Comparison of ENCODE assay signal across 8 cellular contexts in the genomic region with DNA sequence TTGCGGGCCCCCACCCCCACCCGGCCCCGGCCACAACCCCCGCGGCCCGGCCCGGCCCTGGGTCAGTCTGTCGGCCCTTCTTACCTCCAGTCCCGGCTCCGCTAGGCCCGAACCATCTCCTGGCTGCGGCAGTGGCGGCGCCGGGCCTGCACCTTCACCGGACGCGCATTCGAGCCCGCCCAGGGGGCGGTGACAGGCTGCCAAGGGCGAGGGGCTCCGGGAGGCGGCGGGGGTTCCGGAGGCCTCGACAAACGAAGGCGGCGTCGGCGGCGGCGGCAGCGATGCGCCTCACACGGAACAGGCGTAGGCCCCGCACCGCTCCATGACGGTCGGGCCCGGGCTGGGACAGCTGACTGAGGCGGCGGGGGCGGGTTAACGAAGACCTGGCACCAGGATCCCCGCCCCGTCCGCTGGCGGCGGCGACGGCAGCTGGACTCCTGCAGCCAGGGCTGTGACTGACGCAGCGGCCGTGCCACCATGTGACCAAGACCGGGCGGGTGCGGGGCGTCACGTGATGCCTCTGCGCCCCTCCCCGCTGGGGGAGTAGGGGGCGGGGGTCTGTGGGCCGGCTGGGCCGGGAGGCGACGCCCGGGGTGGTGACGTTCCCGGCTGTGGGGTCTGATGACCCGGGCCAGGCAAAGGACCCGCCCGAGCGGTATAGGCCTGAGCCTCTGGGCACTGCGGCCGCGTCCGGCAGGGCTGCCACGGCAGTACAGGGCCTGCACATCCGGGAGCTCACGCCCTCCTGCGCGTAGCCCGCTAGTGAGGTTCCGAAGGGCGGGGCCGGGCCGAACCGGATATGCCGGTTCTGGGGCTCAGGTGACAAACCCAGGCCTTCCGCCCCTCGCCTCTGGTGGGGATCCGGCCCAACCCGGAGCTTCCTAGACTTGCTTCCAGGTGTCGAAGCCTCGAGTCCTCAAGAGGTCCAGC. TPM values are rescaled to one million over a fixed set of nuclear protein-coding genes. Genes with fewer than 3 reads are reported as not detected.
A peak's percentile ranks its signal among the peaks of the same experiment; 100 is the strongest.
DNase-seq lines count a peak whose midpoint lies in the region; ATAC-seq, FAIRE-seq and TF ChIP-seq lines count a peak whose summit lies in the region.

A gene with protein sequence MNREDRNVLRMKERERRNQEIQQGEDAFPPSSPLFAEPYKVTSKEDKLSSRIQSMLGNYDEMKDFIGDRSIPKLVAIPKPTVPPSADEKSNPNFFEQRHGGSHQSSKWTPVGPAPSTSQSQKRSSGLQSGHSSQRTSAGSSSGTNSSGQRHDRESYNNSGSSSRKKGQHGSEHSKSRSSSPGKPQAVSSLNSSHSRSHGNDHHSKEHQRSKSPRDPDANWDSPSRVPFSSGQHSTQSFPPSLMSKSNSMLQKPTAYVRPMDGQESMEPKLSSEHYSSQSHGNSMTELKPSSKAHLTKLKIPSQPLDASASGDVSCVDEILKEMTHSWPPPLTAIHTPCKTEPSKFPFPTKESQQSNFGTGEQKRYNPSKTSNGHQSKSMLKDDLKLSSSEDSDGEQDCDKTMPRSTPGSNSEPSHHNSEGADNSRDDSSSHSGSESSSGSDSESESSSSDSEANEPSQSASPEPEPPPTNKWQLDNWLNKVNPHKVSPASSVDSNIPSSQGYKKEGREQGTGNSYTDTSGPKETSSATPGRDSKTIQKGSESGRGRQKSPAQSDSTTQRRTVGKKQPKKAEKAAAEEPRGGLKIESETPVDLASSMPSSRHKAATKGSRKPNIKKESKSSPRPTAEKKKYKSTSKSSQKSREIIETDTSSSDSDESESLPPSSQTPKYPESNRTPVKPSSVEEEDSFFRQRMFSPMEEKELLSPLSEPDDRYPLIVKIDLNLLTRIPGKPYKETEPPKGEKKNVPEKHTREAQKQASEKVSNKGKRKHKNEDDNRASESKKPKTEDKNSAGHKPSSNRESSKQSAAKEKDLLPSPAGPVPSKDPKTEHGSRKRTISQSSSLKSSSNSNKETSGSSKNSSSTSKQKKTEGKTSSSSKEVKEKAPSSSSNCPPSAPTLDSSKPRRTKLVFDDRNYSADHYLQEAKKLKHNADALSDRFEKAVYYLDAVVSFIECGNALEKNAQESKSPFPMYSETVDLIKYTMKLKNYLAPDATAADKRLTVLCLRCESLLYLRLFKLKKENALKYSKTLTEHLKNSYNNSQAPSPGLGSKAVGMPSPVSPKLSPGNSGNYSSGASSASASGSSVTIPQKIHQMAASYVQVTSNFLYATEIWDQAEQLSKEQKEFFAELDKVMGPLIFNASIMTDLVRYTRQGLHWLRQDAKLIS (minus strand): TSS at position 460 of the 930 bp plus-strand sequence. CDS start 26,445 bp downstream, outside the sequence.

- no peaks in the 10 kb centered on the region for H3K36me3 ChIP-seq in psoas muscle (ENCODE audit: insufficient read depth in 1 of 2, low read depth in 1 of 2)

- H3K36me3 Mint-ChIP-seq in T-helper 1 cell treated with Interleukin-12 subunit alpha and Interleukin-12 subunit beta and Interleukin-4 antibody, amounts not matched to agents 30 μg/mL and 1 μg/mL, for 36 hours (ENCODE audit: low read depth), result peaks cover 11% of the 10 kb centered on the region

- H3K27me3 Mint-ChIP-seq in T-helper 1 cell treated with Interleukin-12 subunit alpha and Interleukin-12 subunit beta and Interleukin-4 antibody, amounts not matched to agents 30 μg/mL and 1 μg/mL, for 36 hours (ENCODE audit: low read depth), result no peaks in the 10 kb centered on the region

- peak within 1 kb of the TSS; percentile 98 for H3K27ac Mint-ChIP-seq in T-helper 1 cell treated with Interleukin-12 subunit alpha and Interleukin-12 subunit beta and Interleukin-4 antibody, amounts not matched to agents 30 μg/mL and 1 μg/mL, for 36 hours

- H3K9me3 Mint-ChIP-seq in T-helper 1 cell treated with Interleukin-12 subunit alpha and Interleukin-12 subunit beta and Interleukin-4 antibody, amounts not matched to agents 30 μg/mL and 1 μg/mL, for 36 hours, result no peaks in the 10 kb centered on the region

- H3K27ac ChIP-seq in psoas muscle, result peak within 1 kb of the TSS; percentile 96

- TF ChIP-seq CTCF in psoas muscle (IDR thresholded peaks at IDR 0.05), result no peak

- FAIRE-seq in GM12891 (lab: Jason Lieb, UNC) (peak; percentile 99), urothelium cell line (lab: Jason Lieb, UNC) (peak; percentile 99)

- peak; percentile 69; the same call in 1 of the 2 replicates for TF ChIP-seq POLR2A in GM12891 (IDR thresholded peaks at IDR 0.05; ENCODE audit: low read depth, low read length)

- intact Hi-C loops in left ventricle myocardium superior (cut with micrococcal nuclease) (no loop called here), psoas muscle (cut with DNase I) (loop anchor here (2.0 to 10.0 kb wide), 3 partner anchors 61 to 89 kb away; a partner anchor contains a TSS)

- H3K4me3 Mint-ChIP-seq in T-helper 1 cell treated with Interleukin-12 subunit alpha and Interleukin-12 subunit beta and Interleukin-4 antibody, amounts not matched to agents 30 μg/mL and 1 μg/mL, for 36 hours, result peak within 1 kb of the TSS; percentile 96

- H3K4me1 ChIP-seq in psoas muscle, result peaks cover 31% of the 10 kb centered on the region

- H3K4me3 ChIP-seq in psoas muscle, result peak within 1 kb of the TSS; percentile 82

- DNase-seq in GM12891 (ENCODE audit: insufficient read length, low spot score) (peak; percentile 91), NCI-H1436 (lab: John Stamatoyannopoulos, UW) (peak; percentile 92), amygdala (lab: John Stamatoyannopoulos, UW) (peak; percentile 65 to 98 (median 94)), left ventricle myocardium superior (peak; percentile 99), psoas muscle (peak; percentile 98 to 99), urothelium cell line (ENCODE audit: low spot score) (peak; percentile 99)

- H3K27me3 ChIP-seq in psoas muscle (ENCODE audit: insufficient read depth in 3 of 3, low read length in 2 of 3), result no peaks in the 10 kb centered on the region

- peaks cover 14% of the 10 kb centered on the region for H3K4me1 Mint-ChIP-seq in T-helper 1 cell treated with Interleukin-12 subunit alpha and Interleukin-12 subunit beta and Interleukin-4 antibody, amounts not matched to agents 30 μg/mL and 1 μg/mL, for 36 hours (ENCODE audit: low read depth)

- peak; percentile 96 for ATAC-seq in HG02759 (IDR thresholded peaks at IDR 0.05; ENCODE audit: unreplicated experiment)
- peak; percentile 97 for ATAC-seq in left ventricle myocardium superior
- peak; percentile 95 to 97 (median 96) for ATAC-seq in psoas muscle

- 0 to 1% (median 0%) methylated on average over 62 to 98 of the region's 98 CpGs for WGBS in psoas muscle, 3 donors

- H3K9me3 ChIP-seq in psoas muscle, result no peaks in the 10 kb centered on the region

TF ChIP-seq in GM12891, 5 proteins besides CTCF, POLR2A, EP300 and RAD21:
- peak; percentile 66 for TF ChIP-seq POU2F2 (IDR thresholded peaks at IDR 0.05; ENCODE audit: low read depth, low read length)
- no peak for TF ChIP-seq SPI1 (IDR thresholded peaks at IDR 0.05; ENCODE audit: low read depth, low read length)
- TF ChIP-seq PAX5 (IDR thresholded peaks at IDR 0.05; ENCODE audit: insufficient read depth, low read length, severe bottlenecking), result peak; percentile 40
- TF ChIP-seq POLR2AphosphoS5 (IDR thresholded peaks at IDR 0.05; ENCODE audit: low read depth, low read length), result peak; percentile 84
- peak; percentile 80 for TF ChIP-seq TAF1 (IDR thresholded peaks at IDR 0.05; ENCODE audit: low read depth, low read length)
TF ChIP-seq in GM12891: peak in this region for 4.

RNA-seq across cellular contexts. Expression of the gene that starts here (rescaled TPM):
- 7.1 TPM for polyA plus RNA-seq in GM12891 (2012; ENCODE audit: low read depth, missing spikeins)
- total RNA-seq in left ventricle myocardium superior (33.0 TPM), psoas muscle (10 to 100 TPM; 49.6 to 68.2 (median 58.9) TPM)
- 10 to 100 TPM in 2 of 3 donors, 1 to 10 TPM in 1; 9.7 to 23.3 (median 10.0) TPM for polyA plus RNA-seq in psoas muscle

Comparison
In these comparisons a context has a peak if more than half of its experiments do, and no peak if none do; other contexts are left out.
1. Peak in every context shown above with its lines: DNase-seq, ATAC-seq, H3K4me3 ChIP-seq and H3K27ac ChIP-seq.